ENCODE assay signal across 21 cellular contexts in the genomic region with DNA sequence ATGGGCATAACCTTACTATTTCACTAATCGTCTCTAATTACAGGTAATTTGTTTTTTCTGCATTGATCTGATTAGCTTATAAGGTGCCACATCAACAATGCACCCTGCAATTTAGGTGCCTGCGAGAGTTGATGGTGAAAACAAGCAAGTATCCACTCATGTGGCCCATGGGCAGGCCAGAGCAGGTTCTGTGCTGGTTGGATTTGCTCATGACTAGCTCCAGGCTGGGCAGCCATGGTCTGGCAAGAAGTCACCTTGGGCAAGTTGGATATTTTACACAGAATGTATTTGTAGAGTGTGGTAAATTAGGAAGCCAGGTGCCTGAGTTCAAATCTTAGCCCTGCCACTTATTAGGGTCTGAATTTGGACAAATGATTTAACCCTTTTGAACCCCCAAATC. TPM values are rescaled to one million over a fixed set of nuclear protein-coding genes. Genes with fewer than 3 reads are reported as not detected.
DNase-seq lines count a peak whose midpoint lies in the region; ATAC-seq, FAIRE-seq and TF ChIP-seq lines count a peak whose summit lies in the region.
"Had no signal": no experiment of that assay in that cellular context is flagged by ENCODE, and none has a peak within 500 bp of the region (broad histone marks: within the 10 kb centered on the region; RNA-seq: fewer than 3 reads in every experiment).

No MANE protein-coding gene starts in this region.

- H3K36me3 ChIP-seq in keratinocyte (ENCODE audit: control insufficient read depth in 2 of 2, extremely low read depth in 1 of 2, insufficient read depth in 2 of 2, low read length in 2 of 2) = no peaks in the 10 kb centered on the region

- dilution Hi-C loops in keratinocyte (cut with MboI; ENCODE audit: extremely low pct_ligation_motif_present, low sequenced_read_pairs) = no loop called here

- H3K27ac Mint-ChIP-seq in natural killer cell treated with Interleukin-12 subunit alpha and Interleukin-12 subunit beta and Interleukin-15 and Interleukin-18, amount 100 ng/mL, for 72 hours = peak overlapping the region in 1 of 2 donors; percentile 53
- H3K27ac Mint-ChIP-seq in natural killer cell = no peak overlapping the region

- no peak for TF ChIP-seq CTCF in natural killer cell (IDR thresholded peaks at IDR 0.05)
- no peak for TF ChIP-seq CTCF in RWPE1 (conservative IDR thresholded peaks at IDR 0.05; ENCODE audit: low read depth)
- TF ChIP-seq CTCF in keratinocyte (optimal IDR thresholded peaks at IDR 0.05 in 1 of 3, IDR thresholded peaks at IDR 0.05 in 1 of 3, conservative IDR thresholded peaks at IDR 0.05 in 1 of 3; ENCODE audit: extremely low read depth in 1 of 3, insufficient read depth in 2 of 3, low read length in 3 of 3) = no peak

- H3K27me3 ChIP-seq in keratinocyte (ENCODE audit: control insufficient read depth, extremely low read depth, insufficient read depth, low read length) = peaks cover 5% of the 10 kb centered on the region

- DNase-seq in natural killer cell treated with Interleukin-12 subunit alpha and Interleukin-12 subunit beta and Interleukin-15 and Interleukin-18, amount 100 ng/mL, for 72 hours (ENCODE audit: low spot score) = peak; percentile 6
- DNase-seq in natural killer cell (no peak), RWPE1 (ENCODE audit: low spot score) (no peak), keratinocyte (ENCODE audit: low read depth, low spot score) (no peak), NCI-H510A (lab: John Stamatoyannopoulos, UW) (no peak)
- DNase-seq: DMS79 treated with DMSO at 0.1 percent for 48 hours, GM23248, H9, KBM-7, MM.1S, NCI-H1048, NCI-H1436 treated with DMSO at 0.1 percent for 48 hours, NCI-H1930, NCI-H748 treated with DMSO at 0.1 percent for 48 hours had no signal

- H3K9me1 ChIP-seq in keratinocyte (ENCODE audit: control insufficient read depth, extremely low read depth, insufficient read depth, low read length) = no peaks in the 10 kb centered on the region

- POLR2A ChIA-PET in RWPE1 (lab: Yijun Ruan, JAX; ENCODE audit: low non-redundant PET) = no interaction called here

- H4K20me1 ChIP-seq in keratinocyte (ENCODE audit: control insufficient read depth, extremely low read depth, insufficient read depth, low read length) = no peaks in the 10 kb centered on the region

- no peaks in the 10 kb centered on the region for H3K9me3 Mint-ChIP-seq in natural killer cell treated with Interleukin-12 subunit alpha and Interleukin-12 subunit beta and Interleukin-15 and Interleukin-18, amount 100 ng/mL, for 72 hours
- H3K9me3 Mint-ChIP-seq in natural killer cell = no peaks in the 10 kb centered on the region
- H3K9me3 Mint-ChIP-seq: H9 had no signal

- no peak overlapping the region for H3K4me3 Mint-ChIP-seq in natural killer cell treated with Interleukin-12 subunit alpha and Interleukin-12 subunit beta and Interleukin-15 and Interleukin-18, amount 100 ng/mL, for 72 hours
- no peak overlapping the region for H3K4me3 Mint-ChIP-seq in natural killer cell
- H3K4me3 Mint-ChIP-seq: H9 had no signal

- H3K4me3 ChIP-seq in keratinocyte (ENCODE audit: control insufficient read depth in 2 of 3, extremely low read depth in 1 of 3, insufficient read depth in 2 of 3, low read depth in 1 of 3, low read length in 3 of 3) = no peak overlapping the region
- H3K4me3 ChIP-seq: GM23248 had no signal

- peak; percentile 61 for FAIRE-seq in keratinocyte (lab: Jason Lieb, UNC)
- FAIRE-seq: A204.1 had no signal

- H3K9me3 ChIP-seq in keratinocyte (ENCODE audit: control insufficient read depth, low read depth, low read length) = no peaks in the 10 kb centered on the region

- H3K4me1 Mint-ChIP-seq in natural killer cell treated with Interleukin-12 subunit alpha and Interleukin-12 subunit beta and Interleukin-15 and Interleukin-18, amount 100 ng/mL, for 72 hours (ENCODE audit: low read depth in 2 of 2) = peaks cover 29 to 38% of the 10 kb centered on the region in 2 donors
- peaks cover 3 to 4% of the 10 kb centered on the region in 2 donors for H3K4me1 Mint-ChIP-seq in natural killer cell

- H3K79me2 ChIP-seq in keratinocyte (ENCODE audit: control insufficient read depth, insufficient read depth, low read length) = no peaks in the 10 kb centered on the region

- no peak overlapping the region for H2AFZ ChIP-seq in keratinocyte (ENCODE audit: control insufficient read depth, low read length)
- H2AFZ ChIP-seq: GM23248 had no signal

- H3K27ac ChIP-seq in RWPE1 = peak overlapping the region; percentile 56
- no peak overlapping the region for H3K27ac ChIP-seq in keratinocyte (ENCODE audit: control insufficient read depth, insufficient read depth, low read length)
- H3K27ac ChIP-seq: GM23248 had no signal

- H3K36me3 Mint-ChIP-seq in natural killer cell treated with Interleukin-12 subunit alpha and Interleukin-12 subunit beta and Interleukin-15 and Interleukin-18, amount 100 ng/mL, for 72 hours = peaks cover 1% of the 10 kb centered on the region
- no peaks in the 10 kb centered on the region for H3K36me3 Mint-ChIP-seq in natural killer cell

- CTCF ChIA-PET in RWPE1 (lab: Yijun Ruan, JAX) = interaction anchor here (0.5 to 1.5 kb wide), 4 partner anchors 30 to 382 kb away, joined by 3 to 5 read pairs (median 4); no protein-coding TSS in a partner anchor

- ATAC-seq in natural killer cell treated with Interleukin-12 subunit alpha and Interleukin-12 subunit beta and Interleukin-15 and Interleukin-18, amount 100 ng/mL, for 72 hours = no peak
- ATAC-seq in natural killer cell (no peak), GM18868 (IDR thresholded peaks at IDR 0.05; ENCODE audit: unreplicated experiment) (no peak), GM21360 (IDR thresholded peaks at IDR 0.05; ENCODE audit: unreplicated experiment) (no peak)
- ATAC-seq: Panc1, SK-N-SH treated with all-trans-retinoic acid at 6 μM for 48 hours had no signal

- intact Hi-C loops in natural killer cell (cut with micrococcal nuclease) = no loop called here

- no peak overlapping the region for H3K4me2 ChIP-seq in keratinocyte (ENCODE audit: control insufficient read depth, extremely low read depth, insufficient read depth, low read depth, low read length)

- no peak overlapping the region for H3K9ac ChIP-seq in keratinocyte (ENCODE audit: control insufficient read depth, extremely low read depth, insufficient read depth, low read length)
- H3K9ac ChIP-seq: GM23248 had no signal

- peaks cover 13% of the 10 kb centered on the region for H3K4me1 ChIP-seq in keratinocyte (ENCODE audit: control insufficient read depth, extremely low read depth, insufficient read depth, low read length)

- H3K27me3 Mint-ChIP-seq in natural killer cell treated with Interleukin-12 subunit alpha and Interleukin-12 subunit beta and Interleukin-15 and Interleukin-18, amount 100 ng/mL, for 72 hours = no peaks in the 10 kb centered on the region
- H3K27me3 Mint-ChIP-seq in natural killer cell (ENCODE audit: low read depth in 2 of 2) = no peaks in the 10 kb centered on the region

RNA-seq across cellular contexts. Expression of a gene that starts 25.3 kb away (rescaled TPM):
- total RNA-seq in natural killer cell treated with Interleukin-12 subunit alpha and Interleukin-12 subunit beta and Interleukin-15 and Interleukin-18, amount 100 ng/mL, for 72 hours = 1 to 10 TPM; 4.1 to 7.9 TPM
- total RNA-seq in natural killer cell = 10 to 100 TPM in 1 of 3 donors, under 1 TPM in 2; 0.09 to 12.9 (median 0.70) TPM
- 0.03 TPM in 2 of 3 replicates, not detected in the other for polyA plus RNA-seq in keratinocyte
- 0.07 TPM for polyA plus RNA-seq in keratinocyte (2011; ENCODE audit: low read depth)
- polyA plus RNA-seq in keratinocyte (2011; cell fraction: cytosol; rRNA removed) = not detected in 2 replicates
- polyA plus RNA-seq in keratinocyte (2011; cell fraction: nucleus; rRNA removed) = 0.03 and 0.05 TPM in 2 replicates
- 0.13 TPM in 1 of 2 replicates, not detected in the other for polyA plus RNA-seq in keratinocyte (2012; ENCODE audit: low replicate concordance)
- polyA minus RNA-seq in keratinocyte = not detected in 3 replicates
- polyA minus RNA-seq in keratinocyte (2011; cell fraction: cytosol; rRNA and poly(A)+ RNA removed) = not detected
- polyA minus RNA-seq in keratinocyte (2011; cell fraction: nucleus; rRNA and poly(A)+ RNA removed) = not detected in 2 replicates
- total RNA-seq: GM23248, H9, HT1080, NCI-H460 had no signal
- polyA plus RNA-seq: GM23248 had no signal

RNA-seq across cellular contexts. Expression of a gene that starts 44.4 kb away (rescaled TPM):
- total RNA-seq in natural killer cell treated with Interleukin-12 subunit alpha and Interleukin-12 subunit beta and Interleukin-15 and Interleukin-18, amount 100 ng/mL, for 72 hours = 100 to 1,000 TPM; 176 to 617 TPM
- total RNA-seq in natural killer cell = 10 to 100 TPM; 19.1 to 40.7 (median 25.4) TPM
- polyA plus RNA-seq in keratinocyte = 146 to 355 TPM (median 185 TPM) in 3 replicates
- polyA plus RNA-seq in keratinocyte (2011; ENCODE audit: low read depth) = 276 TPM
- 287 and 301 TPM in 2 replicates for polyA plus RNA-seq in keratinocyte (2011; cell fraction: cytosol; rRNA removed)
- polyA plus RNA-seq in keratinocyte (2011; cell fraction: nucleus; rRNA removed) = 268 and 303 TPM in 2 replicates
- 138 and 909 TPM in 2 replicates for polyA plus RNA-seq in keratinocyte (2012; ENCODE audit: low replicate concordance)
- polyA minus RNA-seq in keratinocyte = 99.2 to 245 TPM (median 161 TPM) in 3 replicates
- 223 TPM for polyA minus RNA-seq in keratinocyte (2011; cell fraction: cytosol; rRNA and poly(A)+ RNA removed)
- 123 and 125 TPM in 2 replicates for polyA minus RNA-seq in keratinocyte (2011; cell fraction: nucleus; rRNA and poly(A)+ RNA removed)

Comparison
In these comparisons a context has a peak if more than half of its experiments do, and no peak if none do; other contexts are left out.
1. RNA of a gene that starts 44.4 kb away (total RNA-seq): 176 to 617 TPM in natural killer cell treated with Interleukin-12 subunit alpha and Interleukin-12 subunit beta and Interleukin-15 and Interleukin-18, amount 100 ng/mL, for 72 hours; 19.1 to 40.7 TPM in natural killer cell; every median in the first group is over 4 times any median in the second.